Comparison of ENCODE assay signal across 13 cellular contexts in the genomic region with DNA sequence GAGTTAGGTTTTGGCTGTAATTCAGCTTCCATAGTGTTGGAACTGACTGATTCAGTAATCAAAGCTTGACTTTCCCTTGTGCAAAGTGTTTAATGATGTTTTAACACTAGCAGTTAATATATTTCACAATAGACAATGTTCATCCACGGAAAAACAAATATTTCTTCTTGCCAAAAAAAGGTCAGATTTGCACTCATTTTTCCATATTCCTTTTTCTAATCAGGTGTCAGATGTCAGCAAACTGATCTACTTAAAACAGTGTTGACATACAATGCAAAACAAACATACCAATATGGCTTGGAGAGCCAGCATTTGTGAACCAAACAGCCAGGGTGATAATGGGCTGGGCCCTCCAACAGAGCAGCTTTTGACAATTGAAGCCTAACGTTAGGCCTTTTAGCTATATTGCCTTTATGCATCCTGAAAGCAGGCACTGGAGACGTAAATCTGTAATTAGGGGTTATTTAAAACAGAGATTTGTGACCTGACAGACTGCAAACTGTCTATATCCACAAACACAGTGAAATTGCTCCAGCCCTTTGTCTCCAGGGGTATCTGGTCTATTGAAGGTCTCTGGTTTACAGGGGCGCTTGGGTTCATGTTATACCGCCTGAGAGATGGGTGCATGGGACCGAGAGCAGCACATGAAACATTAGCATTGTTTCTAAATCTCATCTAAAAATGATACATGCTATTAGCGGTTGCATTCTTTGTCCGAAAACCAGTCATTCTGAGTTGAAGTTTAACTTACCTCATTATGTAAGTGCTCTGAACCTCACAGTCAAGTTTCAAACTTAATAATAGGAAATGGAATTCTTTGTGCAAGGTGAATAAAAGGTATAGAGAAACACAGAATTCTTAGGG.
DNase-seq lines count a peak whose midpoint lies in the region; ATAC-seq lines count a peak whose summit lies in the region.
"Had no signal": no experiment of that assay in that cellular context is flagged by ENCODE, and none has a peak within 500 bp of the region (broad histone marks: within the 10 kb centered on the region; RNA-seq: fewer than 3 reads in every experiment).

No MANE protein-coding gene starts in this region.

- ATAC-seq in GM21619 (IDR thresholded peaks at IDR 0.05; ENCODE audit: unreplicated experiment) = peak; percentile 47
- ATAC-seq in GM21528 (IDR thresholded peaks at IDR 0.05; ENCODE audit: low FRiP score, unreplicated experiment) = no peak
- no peak for ATAC-seq in HG03139 (IDR thresholded peaks at IDR 0.05; ENCODE audit: unreplicated experiment)
- ATAC-seq in GM18867 (IDR thresholded peaks at IDR 0.05; ENCODE audit: unreplicated experiment) = no peak
- ATAC-seq: activated CD8-positive, alpha-beta T cell treated with anti-CD3 and anti-CD28 coated beads for 36 hours; gastroesophageal sphincter had no signal

- DNase-seq in NCI-H1417 (lab: John Stamatoyannopoulos, UW) = peak; percentile 6 to 90 (median 54)
- DNase-seq in NCI-H748 (lab: John Stamatoyannopoulos, UW; ENCODE audit: unreplicated experiment) = peak; percentile 100
- DNase-seq in AML-193 (lab: John Stamatoyannopoulos, UW) = no peak
- DNase-seq: activated CD8-positive, alpha-beta T cell treated with anti-CD3 and anti-CD28 coated beads for 36 hours; NCI-H1694 treated with DMSO at 0.1 percent for 48 hours; posterior cingulate gyrus; stimulated activated CD4-positive, alpha-beta T cell treated with anti-CD3 and anti-CD28 coated beads, Interleukin-15, amount 100 ng/mL, for 24 hours; T1000 had no signal

Comparison
In these comparisons a context has a peak if more than half of its experiments do, and no peak if none do; other contexts are left out.
1. DNase-seq: peak in NCI-H1417 (3 of 3) and NCI-H748 (single experiment); none in AML-193 (0 of 2).